In the genomic region with DNA sequence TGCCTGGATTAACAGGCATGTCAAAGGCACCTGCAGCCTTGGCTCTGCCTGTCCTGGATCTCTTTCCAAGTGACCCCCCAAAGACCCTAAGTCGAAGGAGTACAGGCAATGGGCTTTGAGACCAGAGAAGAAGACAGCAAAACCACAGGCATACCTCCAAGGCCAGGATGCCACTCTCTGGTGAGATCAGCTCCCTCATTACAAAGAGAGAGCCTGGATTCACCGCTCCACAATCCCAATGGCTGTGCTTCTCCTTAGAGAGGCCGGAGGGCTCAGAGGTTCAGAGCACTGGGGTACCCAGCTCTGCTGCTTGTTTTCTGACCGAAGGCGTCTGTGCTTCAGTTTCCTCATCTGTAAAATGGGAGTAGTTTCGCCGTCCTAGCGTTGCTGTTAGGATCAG, we compare ENCODE assay signal across 25 cellular contexts.
"Had no signal": no experiment of that assay in that cellular context is flagged by ENCODE, and none has a peak within 500 bp of the region (broad histone marks: within the 10 kb centered on the region; RNA-seq: fewer than 3 reads in every experiment).

No MANE protein-coding gene starts in this region.

- H3K27me3 ChIP-seq: body of pancreas, gastrocnemius medialis, neural progenitor cell, tibial nerve had no signal

- H3K27me3 Mint-ChIP-seq: activated naive CD8-positive, alpha-beta T cell had no signal

- H3K4me1 ChIP-seq: neural progenitor cell had no signal

- H3K9me3 ChIP-seq: body of pancreas, gastrocnemius medialis, left ventricle myocardium inferior, psoas muscle, tibial nerve had no signal

- H3K36me3 Mint-ChIP-seq: activated naive CD8-positive, alpha-beta T cell; natural killer cell; neural progenitor cell had no signal

- DNase-seq: activated CD4-positive, alpha-beta T cell treated with anti-CD3 and anti-CD28 coated beads for 4 hours; activated CD4-positive, alpha-beta T cell treated with anti-CD3 and anti-CD28 coated beads, Interleukin-2, amount 50 U/mL, for 48 hours; activated naive CD4-positive, alpha-beta T cell treated with Interleukin-2 at 50 U/mL for 16 hours; activated T-cell treated with anti-CD3 and anti-CD28 coated beads, Interleukin-2, amount 50 U/mL, for 4 hours; aorta; body of pancreas; dermis blood vessel endothelial cell; effector CD8-positive, alpha-beta T cell; gastrocnemius medialis; glutamatergic neuron; islet precursor cell; left ventricle myocardium inferior; midbrain; natural killer cell; psoas muscle; stimulated activated CD4-positive, alpha-beta T cell treated with anti-CD3 and anti-CD28 coated beads, Interleukin-15, amount 100 ng/mL, for 24 hours; stimulated activated CD4-positive, alpha-beta T cell treated with anti-CD3 and anti-CD28 coated beads, Interleukin-2, amount 100 ng/mL, for 24 hours; stimulated activated naive CD4-positive, alpha-beta T cell treated with Interleukin-2 at 50 U/mL for 16 hours had no signal

- H3K4me3 Mint-ChIP-seq: activated naive CD8-positive, alpha-beta T cell; activated T-cell treated with anti-CD3 and anti-CD28 coated beads, Interleukin-2, amount 50 U/mL, for 4 hours; natural killer cell; neural progenitor cell had no signal

- H3K27ac Mint-ChIP-seq: activated naive CD8-positive, alpha-beta T cell; natural killer cell had no signal

- H3K9me3 Mint-ChIP-seq: activated T-cell treated with anti-CD3 and anti-CD28 coated beads, Interleukin-2, amount 50 U/mL, for 4 hours; natural killer cell had no signal

- H3K4me1 Mint-ChIP-seq: natural killer cell, neural progenitor cell had no signal

- H3K9ac ChIP-seq: neural progenitor cell, parathyroid adenoma had no signal

- H3K36me3 ChIP-seq: gastrocnemius medialis, left ventricle myocardium inferior, neural progenitor cell, tibial nerve had no signal

- H3K27ac ChIP-seq: body of pancreas, epithelial cell of prostate, gastrocnemius medialis, left ventricle myocardium inferior, neural progenitor cell, parathyroid adenoma, psoas muscle, tibial nerve, VCaP had no signal

- H3K4me2 ChIP-seq: neural progenitor cell had no signal

- H2AFZ ChIP-seq: parathyroid adenoma had no signal

- H3K79me2 ChIP-seq: parathyroid adenoma had no signal

- ATAC-seq: body of pancreas, gastrocnemius medialis, natural killer cell, psoas muscle had no signal

- H3K4me3 ChIP-seq: body of pancreas, gastrocnemius medialis, left ventricle myocardium inferior, lung, neural progenitor cell, psoas muscle, tibial nerve had no signal
